ENCODE assay signal across 8 cellular contexts in the genomic region with DNA sequence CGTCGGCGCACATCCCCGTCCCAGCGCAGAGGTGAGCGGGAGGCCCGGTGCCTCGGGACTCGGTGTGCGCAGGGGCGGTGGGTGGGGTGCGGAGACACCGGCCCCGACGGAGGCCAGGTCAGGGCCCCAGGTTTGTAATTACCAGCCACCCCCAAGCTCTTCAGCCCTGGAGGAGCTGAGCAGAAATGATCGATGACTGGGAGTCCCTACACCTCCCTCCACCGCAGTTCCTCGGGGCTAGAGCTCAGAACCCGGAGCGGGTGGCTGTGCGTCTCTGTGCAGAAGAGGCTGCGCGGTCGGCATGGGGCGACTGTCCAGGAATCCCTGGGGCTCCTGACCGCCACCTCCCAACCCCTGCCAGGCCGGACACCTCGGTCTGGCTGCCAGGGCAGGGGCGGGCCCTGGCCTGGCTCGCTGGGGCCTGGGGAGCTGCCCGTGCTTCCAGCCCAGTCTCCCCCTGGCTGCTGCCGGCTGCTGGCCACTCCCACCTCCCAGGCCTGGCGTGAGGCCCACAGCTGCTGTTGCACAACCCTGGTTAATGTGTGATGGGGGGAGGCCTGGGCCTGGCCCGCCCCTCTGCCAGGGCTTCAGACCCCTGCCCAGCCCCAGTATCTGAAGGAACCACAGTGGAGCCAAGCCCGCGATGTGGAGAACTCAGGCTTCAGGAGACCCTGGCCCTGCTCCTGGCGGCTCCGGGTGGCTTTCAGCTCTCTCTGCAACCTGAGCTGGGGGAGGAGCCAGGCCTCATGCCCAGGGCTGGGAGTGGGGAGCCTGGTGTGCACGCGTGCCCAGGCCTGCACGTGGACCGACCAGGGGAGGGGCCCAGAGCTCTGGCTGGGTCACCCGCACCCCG. TPM values are rescaled to one million over a fixed set of nuclear protein-coding genes. Genes with fewer than 3 reads are reported as not detected.
DNase-seq lines count a peak whose midpoint lies in the region; ATAC-seq and TF ChIP-seq lines count a peak whose summit lies in the region.

No MANE protein-coding gene starts in this region.

- peak overlapping the region; percentile 54 for H3K27ac Mint-ChIP-seq in activated naive CD8-positive, alpha-beta T cell treated with anti-CD3 and anti-CD28 coated beads, Interleukin-2, amount 10 ng/mL, durations not matched to agents 7 days and 5 days
- no peak overlapping the region for H3K27ac Mint-ChIP-seq in neural crest cell (ENCODE audit: unreplicated experiment)

- H3K27ac ChIP-seq in HL-60 (replicated peaks) = peak overlapping the region; percentile 81

- DNase-seq in DMS114 treated with DMSO at 0.1 percent for 48 hours (lab: John Stamatoyannopoulos, UW; ENCODE audit: unreplicated experiment) = peak; percentile 13
- peak; percentile 77 to 91 for DNase-seq in HL-60 (ENCODE audit: low read depth in 1 of 2, low spot score in 1 of 2)
- DNase-seq in NOMO-1 treated with dmso at 0.1 percent for 144 hours (lab: John Stamatoyannopoulos, UW; ENCODE audit: unreplicated experiment) = peak; percentile 63
- DNase-seq in activated naive CD8-positive, alpha-beta T cell treated with anti-CD3 and anti-CD28 coated beads, Interleukin-2, amount 10 ng/mL, durations not matched to agents 7 days and 5 days = no peak
- peak; percentile 61 for DNase-seq in globus pallidus (ENCODE audit: low spot score)
- peak; percentile 45 for DNase-seq in neural crest cell (ENCODE audit: low read depth, low spot score)

- H3K4me1 Mint-ChIP-seq in activated naive CD8-positive, alpha-beta T cell treated with anti-CD3 and anti-CD28 coated beads, Interleukin-2, amount 10 ng/mL, durations not matched to agents 7 days and 5 days = peaks cover 9% of the 10 kb centered on the region
- no peaks in the 10 kb centered on the region for H3K4me1 Mint-ChIP-seq in neural crest cell

- peak; percentile 10 for ATAC-seq in activated naive CD8-positive, alpha-beta T cell treated with anti-CD3 and anti-CD28 coated beads, Interleukin-2, amount 10 ng/mL, durations not matched to agents 7 days and 5 days (ENCODE audit: low read depth)
- ATAC-seq in GM21515 (IDR thresholded peaks at IDR 0.05; ENCODE audit: unreplicated experiment) (no peak), GM19351 (IDR thresholded peaks at IDR 0.05; ENCODE audit: unreplicated experiment) (no peak)

- H3K36me3 Mint-ChIP-seq in activated naive CD8-positive, alpha-beta T cell treated with anti-CD3 and anti-CD28 coated beads, Interleukin-2, amount 10 ng/mL, durations not matched to agents 7 days and 5 days = peaks cover 4% of the 10 kb centered on the region
- H3K36me3 Mint-ChIP-seq in neural crest cell (ENCODE audit: low read depth) = peaks cover 6% of the 10 kb centered on the region

- H3K27me3 ChIP-seq in HL-60 (ENCODE audit: insufficient read depth, poor library complexity, severe bottlenecking) = no peaks in the 10 kb centered on the region

- H3K9me3 Mint-ChIP-seq in activated naive CD8-positive, alpha-beta T cell treated with anti-CD3 and anti-CD28 coated beads, Interleukin-2, amount 10 ng/mL, durations not matched to agents 7 days and 5 days = no peaks in the 10 kb centered on the region
- H3K9me3 Mint-ChIP-seq in neural crest cell = no peaks in the 10 kb centered on the region

- TF ChIP-seq CTCF in HL-60 (IDR thresholded peaks at IDR 0.05; ENCODE audit: insufficient read depth, low read length) (no peak), neural crest cell (conservative IDR thresholded peaks at IDR 0.05) (peak; percentile 18)

- POLR2A ChIA-PET in activated naive CD8-positive, alpha-beta T cell treated with anti-CD3 and anti-CD28 coated beads, Interleukin-2, amount 10 ng/mL, durations not matched to agents 7 days and 5 days (lab: Charles Lee) = interaction anchor here (0.6 to 2.6 kb wide), 9 partner anchors 10 to 337 kb away, joined by 3 to 31 read pairs (median 4); a partner anchor contains a TSS

- H3K27me3 Mint-ChIP-seq in activated naive CD8-positive, alpha-beta T cell treated with anti-CD3 and anti-CD28 coated beads, Interleukin-2, amount 10 ng/mL, durations not matched to agents 7 days and 5 days = no peaks in the 10 kb centered on the region
- peaks cover 8% of the 10 kb centered on the region for H3K27me3 Mint-ChIP-seq in neural crest cell (ENCODE audit: low read depth)

- peak overlapping the region; percentile 67 for H3K4me3 ChIP-seq in HL-60 (replicated peaks; ENCODE audit: insufficient read depth, low read length)

- H3K4me3 Mint-ChIP-seq in activated naive CD8-positive, alpha-beta T cell treated with anti-CD3 and anti-CD28 coated beads, Interleukin-2, amount 10 ng/mL, durations not matched to agents 7 days and 5 days = peak overlapping the region; percentile 70
- peak overlapping the region; percentile 85 for H3K4me3 Mint-ChIP-seq in neural crest cell

RNA-seq across cellular contexts. Expression of a gene that starts 1.2 kb away (rescaled TPM):
- 100 to 1,000 TPM; 128 to 134 TPM for total RNA-seq in activated naive CD8-positive, alpha-beta T cell treated with anti-CD3 and anti-CD28 coated beads, Interleukin-2, amount 10 ng/mL, durations not matched to agents 7 days and 5 days
- total RNA-seq in neural crest cell = 73.3 and 79.1 TPM in 2 replicates

RNA-seq across cellular contexts. Expression of a gene that starts 4.3 kb away (rescaled TPM):
- 100 to 1,000 TPM; 144 to 159 TPM for total RNA-seq in activated naive CD8-positive, alpha-beta T cell treated with anti-CD3 and anti-CD28 coated beads, Interleukin-2, amount 10 ng/mL, durations not matched to agents 7 days and 5 days
- 16.5 and 17.6 TPM in 2 replicates for total RNA-seq in neural crest cell

RNA-seq across cellular contexts. Expression of a gene that starts 32.9 kb away (rescaled TPM):
- total RNA-seq in activated naive CD8-positive, alpha-beta T cell treated with anti-CD3 and anti-CD28 coated beads, Interleukin-2, amount 10 ng/mL, durations not matched to agents 7 days and 5 days = 10 to 100 TPM; 43.0 to 44.5 TPM
- 31.3 and 32.1 TPM in 2 replicates for total RNA-seq in neural crest cell

RNA-seq across cellular contexts. Expression of a gene that starts 33.0 kb away (rescaled TPM):
- total RNA-seq in activated naive CD8-positive, alpha-beta T cell treated with anti-CD3 and anti-CD28 coated beads, Interleukin-2, amount 10 ng/mL, durations not matched to agents 7 days and 5 days = 10 to 100 TPM; 68.8 to 73.1 TPM
- 41.0 and 42.1 TPM in 2 replicates for total RNA-seq in neural crest cell

RNA-seq across cellular contexts. Expression of a gene that starts 44.3 kb away (rescaled TPM):
- total RNA-seq in activated naive CD8-positive, alpha-beta T cell treated with anti-CD3 and anti-CD28 coated beads, Interleukin-2, amount 10 ng/mL, durations not matched to agents 7 days and 5 days = not detected
- total RNA-seq in neural crest cell = not detected in 2 replicates
